Comparison of ENCODE assay signal across 9 cellular contexts in the genomic region with DNA sequence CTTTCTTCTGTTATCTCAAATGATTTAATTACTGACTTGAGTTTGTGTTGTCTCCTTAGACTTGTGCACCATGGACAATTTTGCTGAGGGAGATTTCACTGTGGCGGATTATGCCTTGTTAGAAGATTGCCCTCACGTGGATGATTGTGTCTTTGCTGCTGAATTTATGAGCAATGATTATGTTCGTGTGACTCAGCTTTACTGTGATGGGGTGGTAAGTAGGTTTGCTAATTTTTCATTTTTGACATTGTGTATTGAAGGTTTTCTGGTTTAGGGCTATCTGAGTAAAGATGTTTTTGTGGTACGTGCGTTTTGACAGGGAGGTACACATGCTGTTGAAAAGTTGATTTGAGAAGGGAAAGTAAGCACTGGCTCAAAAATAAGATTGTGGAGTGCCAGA. TPM values are rescaled to one million over a fixed set of nuclear protein-coding genes. Genes with fewer than 3 reads are reported as not detected.
DNase-seq lines count a peak whose midpoint lies in the region; ATAC-seq and TF ChIP-seq lines count a peak whose summit lies in the region.
"Had no signal": no experiment of that assay in that cellular context is flagged by ENCODE, and none has a peak within 500 bp of the region (broad histone marks: within the 10 kb centered on the region; RNA-seq: fewer than 3 reads in every experiment).

No MANE protein-coding gene starts in this region.

- ATAC-seq in GM18907 (IDR thresholded peaks at IDR 0.05; ENCODE audit: unreplicated experiment), result no peak
- ATAC-seq: activated naive CD8-positive, alpha-beta T cell treated with anti-CD3 and anti-CD28 coated beads, Interleukin-2, amount 50 U/mL, for 24 hours had no signal

- TF ChIP-seq POLR2A in spleen (IDR thresholded peaks at IDR 0.05), result no peak

- no peaks in the 10 kb centered on the region for H3K9me3 ChIP-seq in spleen

- H3K4me3 ChIP-seq in fibroblast of pulmonary artery (replicated peaks; ENCODE audit: low read depth, low read length) (no peak overlapping the region), spleen (no peak overlapping the region)

- H3K36me3 ChIP-seq in spleen, result peaks cover 0 to 50% (median 11%) of the 10 kb centered on the region in 6 donors

- no peak overlapping the region for H3K27ac ChIP-seq in spleen

- peak; percentile 30 for DNase-seq in SIG-M5 treated with dmso at 0.1 percent for 504 hours (lab: John Stamatoyannopoulos, UW; ENCODE audit: unreplicated experiment)
- no peak for DNase-seq in SIG-M5 (lab: John Stamatoyannopoulos, UW)
- peak; percentile 49 for DNase-seq in SHP77 (lab: John Stamatoyannopoulos, UW)
- peak; percentile 77 for DNase-seq in fibroblast of pulmonary artery (ENCODE audit: low read depth)
- peak; percentile 76 for DNase-seq in superior temporal gyrus (ENCODE audit: extremely low spot score)
- no peak for DNase-seq in stimulated activated CD4-positive, alpha-beta T cell treated with anti-CD3 and anti-CD28 coated beads, Interleukin-4, amount 100 ng/mL, for 24 hours
- no peak for DNase-seq in spleen
- DNase-seq: activated naive CD8-positive, alpha-beta T cell treated with anti-CD3 and anti-CD28 coated beads, Interleukin-2, amount 50 U/mL, for 24 hours had no signal

- H3K27me3 ChIP-seq in spleen (replicated peaks in 1 of 7), result no peaks in the 10 kb centered on the region

- peak; percentile 56 for TF ChIP-seq CTCF in fibroblast of pulmonary artery (IDR thresholded peaks at IDR 0.05; ENCODE audit: low read length, missing control alignments)
- TF ChIP-seq CTCF in spleen (IDR thresholded peaks at IDR 0.05 in 8 of 11, conservative IDR thresholded peaks at IDR 0.05 in 3 of 11), result no peak

- 62 to 72% (median 70%) methylated on average over 5 of the region's 5 CpGs for WGBS in spleen, 5 donors

- intact Hi-C loops in spleen (cut with DNase I; ENCODE audit: low total_unique reads), result no loop called here

- H3K4me1 ChIP-seq in spleen, result peaks cover 0 to 43% (median 8%) of the 10 kb centered on the region in 6 donors

RNA-seq across cellular contexts. Expression of a gene that starts 14.1 kb away (rescaled TPM):
- total RNA-seq in spleen, result 100 to 1,000 TPM in 3 of 7 donors, 10 to 100 TPM in 4; 72.5 to 143 (median 93.7) TPM
- 10 to 100 TPM; 16.0 to 21.6 (median 21.0) TPM for polyA plus RNA-seq in spleen

RNA-seq across cellular contexts. Expression of a gene that starts 14.3 kb away (rescaled TPM):
- total RNA-seq in spleen, result 10 to 100 TPM in 6 of 7 donors, 1 to 10 TPM in 1; 9.2 to 23.1 (median 12.8) TPM
- polyA plus RNA-seq in spleen, result 10 to 100 TPM; 17.2 to 26.0 (median 19.9) TPM

Comparison
In these comparisons a context has a peak if more than half of its experiments do, and no peak if none do; other contexts are left out.
1. DNase-seq: peak in SIG-M5 treated with dmso at 0.1 percent for 504 hours (single experiment), SHP77 (2 of 2), fibroblast of pulmonary artery (single experiment) and superior temporal gyrus (single experiment); none in SIG-M5 (single experiment), stimulated activated CD4-positive, alpha-beta T cell treated with anti-CD3 and anti-CD28 coated beads, Interleukin-4, amount 100 ng/mL, for 24 hours (single experiment) and spleen (single experiment).